27 cellular contexts compared by ENCODE assay signal in genomic region chr4:74268643-74269042, GRCh38. TPM values are rescaled to one million over a fixed set of nuclear protein-coding genes. Genes with fewer than 3 reads are reported as not detected.
"Had no signal": no experiment of that assay in that cellular context is flagged by ENCODE, and none has a peak within 500 bp of the region (broad histone marks: within the 10 kb centered on the region; RNA-seq: fewer than 3 reads in every experiment).

No MANE protein-coding gene starts in this region.

- H3K4me1 ChIP-seq: colonic mucosa, right atrium auricular region, spleen had no signal

- H3K4me3 ChIP-seq: cardiac muscle cell, colonic mucosa, right atrium auricular region, spleen, thoracic aorta had no signal

- ATAC-seq: activated T-cell treated with anti-CD3 and anti-CD28 coated beads, Interleukin-2, amount 50 U/mL, for 72 hours; left colon; naive thymus-derived CD8-positive, alpha-beta T cell; stimulated activated naive CD8-positive, alpha-beta T cell treated with anti-CD3 and anti-CD28 coated beads, Interleukin-15, Interleukin-2, amounts not matched to agents 100 U/mL and 50 U/mL, for 24 hours had no signal

- DNase-seq: activated CD4-positive, alpha-beta T cell treated with anti-CD3 and anti-CD28 coated beads for 4 hours; activated CD4-positive, alpha-beta T cell treated with anti-CD3 and anti-CD28 coated beads, Interleukin-2, amount 50 U/mL, for 4 hours; activated CD4-positive, CD25-positive, alpha-beta regulatory T cell; activated naive CD4-positive, alpha-beta T cell; activated T-cell treated with anti-CD3 and anti-CD28 coated beads for 4 hours; activated T-cell treated with anti-CD3 and anti-CD28 coated beads, Interleukin-2, amount 50 U/mL, for 72 hours; cerebellar nuclear complex; colonic mucosa; effector CD8-positive, alpha-beta T cell; head of caudate nucleus; hippocampal formation; kidney; left colon; naive thymus-derived CD8-positive, alpha-beta T cell; occipital lobe; spleen; stimulated activated CD4-positive, alpha-beta T cell treated with anti-CD3 and anti-CD28 coated beads, Interleukin-4, amount 100 ng/mL, for 1 hour; stimulated activated naive CD8-positive, alpha-beta T cell treated with anti-CD3 and anti-CD28 coated beads, Interleukin-15, Interleukin-2, amounts not matched to agents 100 U/mL and 50 U/mL, for 24 hours; trophoblast cell had no signal

- H3K36me3 ChIP-seq: cardiac muscle cell, colonic mucosa, right atrium auricular region, spleen, thoracic aorta had no signal

- H3K27me3 ChIP-seq: cardiac muscle cell, colonic mucosa, right atrium auricular region, spleen had no signal

- FAIRE-seq: endometrium, kidney, urothelium cell line had no signal

- H3K9me3 ChIP-seq: colonic mucosa, right atrium auricular region, spleen, thoracic aorta had no signal

- H3K27ac ChIP-seq: cardiac muscle cell, colonic mucosa, right atrium auricular region, spleen, thoracic aorta had no signal

RNA-seq across cellular contexts. Expression of gene EPGN, which starts 39.6 kb away (rescaled TPM):
- total RNA-seq: activated naive CD4-positive, alpha-beta T cell treated with anti-CD3 and anti-CD28 coated beads, Interleukin-2, amount 50 U/mL, for 72 hours; cardiac muscle cell; colonic mucosa; dermis microvascular lymphatic vessel endothelial cell; fibroblast of lung; left colon; occipital lobe had no signal
- polyA plus RNA-seq: cardiac muscle cell had no signal
